27 cellular contexts compared by ENCODE assay signal in the genomic region with DNA sequence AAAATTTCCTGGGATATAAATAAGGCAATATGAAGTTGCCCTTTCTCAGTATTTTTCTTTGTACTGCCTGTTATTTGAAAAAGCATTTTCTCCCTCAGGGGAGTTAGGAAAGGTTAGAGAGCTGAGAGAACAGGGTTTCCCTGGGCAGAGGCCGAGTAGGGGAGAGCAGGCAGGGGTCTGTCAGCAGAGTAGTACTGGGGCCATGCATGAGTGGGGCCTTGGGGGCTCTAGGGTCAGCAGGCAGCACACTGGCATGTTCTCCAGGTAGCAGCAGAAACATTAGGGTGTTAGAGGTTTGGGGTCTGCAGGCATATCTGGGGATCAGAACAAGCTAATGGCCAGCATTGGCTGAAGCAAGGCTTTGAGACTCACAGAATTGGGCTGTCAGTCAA. TPM values are rescaled to one million over a fixed set of nuclear protein-coding genes. Genes with fewer than 3 reads are reported as not detected.
DNase-seq lines count a peak whose midpoint lies in the region; ATAC-seq and TF ChIP-seq lines count a peak whose summit lies in the region.
"Had no signal": no experiment of that assay in that cellular context is flagged by ENCODE, and none has a peak within 500 bp of the region (broad histone marks: within the 10 kb centered on the region; RNA-seq: fewer than 3 reads in every experiment).

No MANE protein-coding gene starts in this region.

- H3K27me3 Mint-ChIP-seq in WTC11 (ENCODE audit: low read depth) (no peaks in the 10 kb centered on the region), memory B cell (no peaks in the 10 kb centered on the region)
- H3K27me3 Mint-ChIP-seq: activated CD4-positive, alpha-beta T cell treated with anti-CD3 and anti-CD28 coated beads, Interleukin-2, amount 10 ng/mL, durations not matched to agents 24 days and 14 days; activated naive CD8-positive, alpha-beta T cell treated with anti-CD3 and anti-CD28 coated beads, Interleukin-2, amount 10 ng/mL, durations not matched to agents 7 days and 5 days; central memory CD8-positive, alpha-beta T cell had no signal

- H3K4me3 ChIP-seq in right cardiac atrium (ENCODE audit: low read length): no peak overlapping the region
- no peak overlapping the region for H3K4me3 ChIP-seq in thyroid gland (replicated peaks in 1 of 3)
- H3K4me3 ChIP-seq: vagina had no signal

- no peak for TF ChIP-seq CTCF in WTC11 (IDR thresholded peaks at IDR 0.05)
- TF ChIP-seq CTCF in thyroid gland (IDR thresholded peaks at IDR 0.05): no peak

- CTCF ChIA-PET in WTC11 (lab: Charles Lee): interaction anchor here (0.9 to 7.1 kb wide), 2 partner anchors 7 to 32 kb away, joined by 3 to 43 read pairs; no protein-coding TSS in a partner anchor

- peaks cover 7 to 9% of the 10 kb centered on the region in 2 donors for H3K36me3 ChIP-seq in thyroid gland

- H3K27me3 ChIP-seq in right cardiac atrium (ENCODE audit: control insufficient read depth, insufficient read depth) (no peaks in the 10 kb centered on the region), thyroid gland (no peaks in the 10 kb centered on the region)
- H3K27me3 ChIP-seq: vagina had no signal

- DNase-seq in right cardiac atrium (no peak), left ventricle myocardium superior (no peak), WTC11 (ENCODE audit: low spot score) (no peak), memory B cell (ENCODE audit: low spot score in 2 of 2) (no peak), thyroid gland (no peak), HUDEP-2 (lab: John Stamatoyannopoulos, UW; ENCODE audit: unreplicated experiment in 76 of 76) (no peak)
- DNase-seq in activated CD4-positive, alpha-beta T cell treated with anti-CD3 and anti-CD28 coated beads for 4 hours: no peak
- DNase-seq: activated CD4-positive, alpha-beta T cell treated with anti-CD3 and anti-CD28 coated beads, Interleukin-2, amount 10 ng/mL, durations not matched to agents 24 days and 14 days; activated naive CD8-positive, alpha-beta T cell treated with anti-CD3 and anti-CD28 coated beads, Interleukin-2, amount 10 ng/mL, durations not matched to agents 7 days and 5 days; C1 segment of cervical spinal cord; HFFc6; hypothalamus; immature natural killer cell; mesendoderm; NCI-H446 treated with DMSO at 0.1 percent for 48 hours; NCI-H82; small intestine; stimulated activated CD8-positive, alpha-beta memory T cell treated with anti-CD3 and anti-CD28 coated beads, Interleukin-4, amount 100 ng/mL, for 48 hours had no signal

- 91% methylated on average over 1 of the region's 1 CpG for WGBS in right cardiac atrium
- 70 to 75% methylated on average over 1 of the region's 1 CpG for WGBS in thyroid gland, 2 donors

- intact Hi-C loops in right cardiac atrium (cut with DNase I) (no loop called here), left ventricle myocardium superior (cut with micrococcal nuclease) (no loop called here), thyroid gland (cut with DNase I) (no loop called here)

- H3K4me1 ChIP-seq in right cardiac atrium (ENCODE audit: control insufficient read depth, insufficient read depth, low read length) (peaks cover 2% of the 10 kb centered on the region), thyroid gland (peaks cover 40 to 52% of the 10 kb centered on the region in 2 donors)
- H3K4me1 ChIP-seq: vagina had no signal

- H3K9me3 Mint-ChIP-seq in WTC11: no peaks in the 10 kb centered on the region
- no peaks in the 10 kb centered on the region for H3K9me3 Mint-ChIP-seq in memory B cell
- H3K9me3 Mint-ChIP-seq: activated CD4-positive, alpha-beta T cell treated with anti-CD3 and anti-CD28 coated beads, Interleukin-2, amount 10 ng/mL, durations not matched to agents 24 days and 14 days; activated naive CD8-positive, alpha-beta T cell treated with anti-CD3 and anti-CD28 coated beads, Interleukin-2, amount 10 ng/mL, durations not matched to agents 7 days and 5 days; activated T-helper 2 cell treated with anti-CD3 and anti-CD28 coated beads, Interferon-gamma antibody, Interleukin-2, Interleukin-4, amounts not matched to agents 10 μg/mL and 5 μg/mL and 100 μg/mL, durations not matched to agents 14 hours and 24 hours and 36 hours; central memory CD8-positive, alpha-beta T cell; HFFc6; immature natural killer cell had no signal

- H3K4me3 Mint-ChIP-seq in WTC11: no peak overlapping the region
- H3K4me3 Mint-ChIP-seq in memory B cell: no peak overlapping the region
- H3K4me3 Mint-ChIP-seq: activated CD4-positive, alpha-beta T cell treated with anti-CD3 and anti-CD28 coated beads, Interleukin-2, amount 10 ng/mL, durations not matched to agents 24 days and 14 days; activated naive CD8-positive, alpha-beta T cell treated with anti-CD3 and anti-CD28 coated beads, Interleukin-2, amount 10 ng/mL, durations not matched to agents 7 days and 5 days; central memory CD8-positive, alpha-beta T cell; HFFc6; immature natural killer cell had no signal

- H3K27ac ChIP-seq in right cardiac atrium (ENCODE audit: low read length) (peak overlapping the region; percentile 26), thyroid gland (peak overlapping the region; percentile 85 to 97 (median 86))
- H3K27ac ChIP-seq: vagina had no signal

- POLR2A ChIA-PET in WTC11 (lab: Charles Lee): no interaction called here

- H3K27ac Mint-ChIP-seq in WTC11 (no peak overlapping the region), memory B cell (peak overlapping the region; percentile 70)
- H3K27ac Mint-ChIP-seq: activated CD4-positive, alpha-beta T cell treated with anti-CD3 and anti-CD28 coated beads, Interleukin-2, amount 10 ng/mL, durations not matched to agents 24 days and 14 days; activated naive CD8-positive, alpha-beta T cell treated with anti-CD3 and anti-CD28 coated beads, Interleukin-2, amount 10 ng/mL, durations not matched to agents 7 days and 5 days; activated T-helper 2 cell treated with anti-CD3 and anti-CD28 coated beads, Interferon-gamma antibody, Interleukin-2, Interleukin-4, amounts not matched to agents 10 μg/mL and 5 μg/mL and 100 μg/mL, durations not matched to agents 14 hours and 24 hours and 36 hours; HFFc6 had no signal

- peaks cover 8% of the 10 kb centered on the region for H3K4me1 Mint-ChIP-seq in WTC11
- no peaks in the 10 kb centered on the region for H3K4me1 Mint-ChIP-seq in memory B cell
- H3K4me1 Mint-ChIP-seq: activated CD4-positive, alpha-beta T cell treated with anti-CD3 and anti-CD28 coated beads, Interleukin-2, amount 10 ng/mL, durations not matched to agents 24 days and 14 days; central memory CD8-positive, alpha-beta T cell had no signal

- TF ChIP-seq POLR2A in thyroid gland (IDR thresholded peaks at IDR 0.05): no peak

- H3K9me3 ChIP-seq in right cardiac atrium (ENCODE audit: control insufficient read depth, low read length) (no peaks in the 10 kb centered on the region), thyroid gland (no peaks in the 10 kb centered on the region)
- H3K9me3 ChIP-seq: vagina had no signal

- ATAC-seq in right cardiac atrium: peak in 1 of 2 donors; percentile 34
- no peak for ATAC-seq in left ventricle myocardium superior
- peak; percentile 16; the same call in 1 of the 2 replicates for ATAC-seq in WTC11
- ATAC-seq in memory B cell (ENCODE audit: low read depth): no peak
- no peak for ATAC-seq in HG03135 (IDR thresholded peaks at IDR 0.05; ENCODE audit: unreplicated experiment)

- H3K36me3 Mint-ChIP-seq in WTC11: peaks cover 6% of the 10 kb centered on the region
- H3K36me3 Mint-ChIP-seq in memory B cell: peaks cover 6% of the 10 kb centered on the region

TF ChIP-seq in WTC11, 78 proteins besides CTCF, POLR2A, EP300 and RAD21:
- TF ChIP-seq, protein P1, sequence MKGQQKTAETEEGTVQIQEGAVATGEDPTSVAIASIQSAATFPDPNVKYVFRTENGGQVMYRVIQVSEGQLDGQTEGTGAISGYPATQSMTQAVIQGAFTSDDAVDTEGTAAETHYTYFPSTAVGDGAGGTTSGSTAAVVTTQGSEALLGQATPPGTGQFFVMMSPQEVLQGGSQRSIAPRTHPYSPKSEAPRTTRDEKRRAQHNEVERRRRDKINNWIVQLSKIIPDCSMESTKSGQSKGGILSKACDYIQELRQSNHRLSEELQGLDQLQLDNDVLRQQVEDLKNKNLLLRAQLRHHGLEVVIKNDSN (CRISPR knock-in tag; IDR thresholded peaks at IDR 0.05): no peak
- TF ChIP-seq, protein P2, sequence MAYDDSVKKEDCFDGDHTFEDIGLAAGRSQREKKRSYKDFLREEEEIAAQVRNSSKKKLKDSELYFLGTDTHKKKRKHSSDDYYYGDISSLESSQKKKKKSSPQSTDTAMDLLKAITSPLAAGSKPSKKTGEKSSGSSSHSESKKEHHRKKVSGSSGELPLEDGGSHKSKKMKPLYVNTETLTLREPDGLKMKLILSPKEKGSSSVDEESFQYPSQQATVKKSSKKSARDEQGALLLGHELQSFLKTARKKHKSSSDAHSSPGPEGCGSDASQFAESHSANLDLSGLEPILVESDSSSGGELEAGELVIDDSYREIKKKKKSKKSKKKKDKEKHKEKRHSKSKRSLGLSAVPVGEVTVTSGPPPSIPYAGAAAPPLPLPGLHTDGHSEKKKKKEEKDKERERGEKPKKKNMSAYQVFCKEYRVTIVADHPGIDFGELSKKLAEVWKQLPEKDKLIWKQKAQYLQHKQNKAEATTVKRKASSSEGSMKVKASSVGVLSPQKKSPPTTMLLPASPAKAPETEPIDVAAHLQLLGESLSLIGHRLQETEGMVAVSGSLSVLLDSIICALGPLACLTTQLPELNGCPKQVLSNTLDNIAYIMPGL (CRISPR knock-in tag; IDR thresholded peaks at IDR 0.05): no peak
- TF ChIP-seq ZBTB21 (CRISPR knock-in tag; IDR thresholded peaks at IDR 0.05; ENCODE audit: borderline replicate concordance) (no peak), ZNF232 (CRISPR knock-in tag; IDR thresholded peaks at IDR 0.05) (no peak)
- TF ChIP-seq, protein P3, sequence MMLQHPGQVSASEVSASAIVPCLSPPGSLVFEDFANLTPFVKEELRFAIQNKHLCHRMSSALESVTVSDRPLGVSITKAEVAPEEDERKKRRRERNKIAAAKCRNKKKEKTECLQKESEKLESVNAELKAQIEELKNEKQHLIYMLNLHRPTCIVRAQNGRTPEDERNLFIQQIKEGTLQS (CRISPR knock-in tag; conservative IDR thresholded peaks at IDR 0.05): no peak

RNA-seq across cellular contexts. Expression of a gene that starts 56.4 kb away (rescaled TPM):
- total RNA-seq in right cardiac atrium (not detected), left ventricle myocardium superior (not detected), WTC11 (2021) (12.6 to 17.6 TPM (median 15.7 TPM) in 3 replicates), thyroid gland (10 to 100 TPM; 20.7 to 45.8 (median 23.0) TPM)
- not detected for polyA plus RNA-seq in right cardiac atrium
- total RNA-seq: activated naive CD8-positive, alpha-beta T cell treated with anti-CD3 and anti-CD28 coated beads, Interleukin-2, amount 10 ng/mL, durations not matched to agents 7 days and 5 days; endothelial cell of umbilical vein; fibroblast of lung; HFFc6; LHCN-M2; osteocyte; subcutaneous adipose tissue had no signal
- polyA plus RNA-seq: endothelial cell of umbilical vein, fibroblast of lung, immature natural killer cell, small intestine had no signal

Comparison
In these comparisons a context has a peak if more than half of its experiments do, and no peak if none do; other contexts are left out.
1. RNA of a gene that starts 56.4 kb away (total RNA-seq): 20.7 to 45.8 TPM in thyroid gland and 12.6 to 17.6 TPM in WTC11; not detected in right cardiac atrium and not detected in left ventricle myocardium superior (single experiment); every median in the first group is over 10 times any median in the second.